ENCODE assay signal across 17 cellular contexts in the genomic region with DNA sequence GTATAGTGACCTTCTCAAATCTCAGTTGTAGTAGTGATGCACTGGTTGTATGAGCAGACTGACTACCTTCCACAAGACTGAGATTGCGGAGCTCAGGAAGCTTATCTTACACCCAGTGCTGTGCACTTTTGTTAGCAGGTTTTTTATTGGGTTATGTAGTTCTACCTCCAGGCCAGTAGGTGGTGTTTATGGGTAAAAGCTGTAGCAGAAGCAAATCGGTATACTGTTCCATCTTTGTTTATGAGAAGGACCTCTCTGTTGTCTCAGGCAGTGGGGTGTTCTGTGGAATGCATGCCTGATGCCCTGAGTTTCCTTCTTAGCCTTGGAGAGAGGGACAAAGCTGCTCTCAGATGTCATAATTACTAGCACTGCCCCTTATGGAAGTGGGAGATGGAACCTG.
DNase-seq lines count a peak whose midpoint lies in the region; ATAC-seq and TF ChIP-seq lines count a peak whose summit lies in the region.
"Had no signal": no experiment of that assay in that cellular context is flagged by ENCODE, and none has a peak within 500 bp of the region (broad histone marks: within the 10 kb centered on the region; RNA-seq: fewer than 3 reads in every experiment).

No MANE protein-coding gene starts in this region.

- H2AFZ ChIP-seq in GM23338 (no peak overlapping the region), OCI-LY1 (ENCODE audit: low read length) (no peak overlapping the region)

- no peak overlapping the region for H3K27ac Mint-ChIP-seq in GM23338
- no peak overlapping the region for H3K27ac Mint-ChIP-seq in Caco-2 (ENCODE audit: unreplicated experiment)
- H3K27ac Mint-ChIP-seq in naive thymus-derived CD8-positive, alpha-beta T cell: no peak overlapping the region
- H3K27ac Mint-ChIP-seq: activated CD4-positive, alpha-beta memory T cell treated with anti-CD3 and anti-CD28 coated beads for 36 hours; activated naive CD8-positive, alpha-beta T cell treated with anti-CD3 and anti-CD28 coated beads, Interleukin-2, amount 10 ng/mL, durations not matched to agents 7 days and 5 days had no signal

- intact Hi-C loops in Caco-2 (cut with micrococcal nuclease; ENCODE audit: unreplicated experiment): no loop called here

- H3K4me1 ChIP-seq in GM23338 (ENCODE audit: insufficient read depth): no peaks in the 10 kb centered on the region
- no peaks in the 10 kb centered on the region for H3K4me1 ChIP-seq in OCI-LY1 (ENCODE audit: insufficient read depth, low read length, severe bottlenecking)
- H3K4me1 ChIP-seq in Caco-2: no peaks in the 10 kb centered on the region
- H3K4me1 ChIP-seq: testis had no signal

- H3K79me2 ChIP-seq in GM23338 (replicated peaks; ENCODE audit: insufficient read depth) (no peaks in the 10 kb centered on the region), OCI-LY1 (ENCODE audit: insufficient read depth, low read length) (no peaks in the 10 kb centered on the region)

- CTCF ChIA-PET in Caco-2 (lab: Charles Lee): interaction anchor here (0.5 kb wide), 1 partner anchor 42 kb away, joined by 4 read pairs; no protein-coding TSS in a partner anchor

- H3K9me3 ChIP-seq in OCI-LY1 (ENCODE audit: low read length) (no peaks in the 10 kb centered on the region), Caco-2 (no peaks in the 10 kb centered on the region)
- H3K9me3 ChIP-seq: testis had no signal

- H4K20me1 ChIP-seq in GM23338 (replicated peaks; ENCODE audit: insufficient read depth): no peaks in the 10 kb centered on the region
- no peaks in the 10 kb centered on the region for H4K20me1 ChIP-seq in OCI-LY1 (ENCODE audit: insufficient read depth, low read length)

- H3K9ac ChIP-seq in OCI-LY1 (ENCODE audit: low read length): no peak overlapping the region

- no peaks in the 10 kb centered on the region for H3K27me3 Mint-ChIP-seq in GM23338 (ENCODE audit: insufficient read depth, low read depth, poor library complexity)
- peaks cover 2% of the 10 kb centered on the region for H3K27me3 Mint-ChIP-seq in Caco-2 (ENCODE audit: insufficient read depth, unreplicated experiment)
- no peaks in the 10 kb centered on the region for H3K27me3 Mint-ChIP-seq in naive thymus-derived CD8-positive, alpha-beta T cell
- H3K27me3 Mint-ChIP-seq: activated CD4-positive, alpha-beta memory T cell treated with anti-CD3 and anti-CD28 coated beads for 36 hours; activated naive CD8-positive, alpha-beta T cell treated with anti-CD3 and anti-CD28 coated beads, Interleukin-2, amount 10 ng/mL, durations not matched to agents 7 days and 5 days had no signal

- no peak for ATAC-seq in GM23338
- ATAC-seq in naive thymus-derived CD8-positive, alpha-beta T cell: no peak

- POLR2A ChIA-PET in Caco-2 (lab: Charles Lee): no interaction called here
- POLR2A ChIA-PET in naive thymus-derived CD8-positive, alpha-beta T cell (lab: Charles Lee): no interaction called here

- no TSS peak for BruUV-seq in Caco-2 (replicated peaks; lab: Mats Ljungman, UMichigan)

- H3K4me3 Mint-ChIP-seq in GM23338 (no peak overlapping the region), Caco-2 (ENCODE audit: unreplicated experiment) (no peak overlapping the region)
- no peak overlapping the region for H3K4me3 Mint-ChIP-seq in naive thymus-derived CD8-positive, alpha-beta T cell
- H3K4me3 Mint-ChIP-seq: activated CD4-positive, alpha-beta memory T cell treated with anti-CD3 and anti-CD28 coated beads for 36 hours; activated naive CD8-positive, alpha-beta T cell treated with anti-CD3 and anti-CD28 coated beads, Interleukin-2, amount 10 ng/mL, durations not matched to agents 7 days and 5 days had no signal

- H3K4me2 ChIP-seq in GM23338 (no peak overlapping the region), OCI-LY1 (ENCODE audit: low read length) (no peak overlapping the region)

- peak; percentile 45 for TF ChIP-seq CTCF in C4-2B (conservative IDR thresholded peaks at IDR 0.05)
- peak; percentile 39 to 47 for TF ChIP-seq CTCF in GM23338 (conservative IDR thresholded peaks at IDR 0.05; ENCODE audit: low read depth in 2 of 2)
- TF ChIP-seq CTCF in OCI-LY1 (IDR thresholded peaks at IDR 0.05; ENCODE audit: low read length): peak; percentile 40
- peak; percentile 14 for TF ChIP-seq CTCF in fibroblast of mammary gland (conservative IDR thresholded peaks at IDR 0.05; ENCODE audit: control insufficient read depth, insufficient read depth, low read depth, low read length)
- TF ChIP-seq CTCF in Caco-2 (IDR thresholded peaks at IDR 0.05; ENCODE audit: insufficient read depth in 1 of 2, low read depth in 1 of 2, low read length in 1 of 2, severe bottlenecking in 1 of 2, unreplicated experiment in 1 of 2): peak in 1 of 2 experiments; percentile 16

- no peak overlapping the region for H3K27ac ChIP-seq in C4-2B
- H3K27ac ChIP-seq in GM23338 (ENCODE audit: low read depth): no peak overlapping the region
- no peak overlapping the region for H3K27ac ChIP-seq in OCI-LY1 (ENCODE audit: low read depth, low read length, poor library complexity, severe bottlenecking)
- H3K27ac ChIP-seq: cardiac muscle cell, testis had no signal

- H3K27me3 ChIP-seq in GM23338 (ENCODE audit: insufficient read depth) (no peaks in the 10 kb centered on the region), OCI-LY1 (ENCODE audit: insufficient read depth, low read length) (no peaks in the 10 kb centered on the region), Caco-2 (replicated peaks; ENCODE audit: control insufficient read depth, insufficient read depth, low read length) (no peaks in the 10 kb centered on the region)
- H3K27me3 ChIP-seq: cardiac muscle cell, testis had no signal

- no peaks in the 10 kb centered on the region for H3K9me3 Mint-ChIP-seq in GM23338
- H3K9me3 Mint-ChIP-seq in Caco-2 (ENCODE audit: unreplicated experiment): no peaks in the 10 kb centered on the region
- peaks cover 8 to 31% (median 20%) of the 10 kb centered on the region in 9 donors for H3K9me3 Mint-ChIP-seq in naive thymus-derived CD8-positive, alpha-beta T cell

- no peaks in the 10 kb centered on the region for H3F3A ChIP-seq in GM23338 (replicated peaks; ENCODE audit: low read depth)
- H3F3A ChIP-seq in OCI-LY1 (ENCODE audit: insufficient read depth, low read length): no peaks in the 10 kb centered on the region

- H3K4me3 ChIP-seq in GM23338 (no peak overlapping the region), OCI-LY1 (ENCODE audit: low read depth, low read length, poor library complexity, severe bottlenecking) (no peak overlapping the region), fibroblast of mammary gland (ENCODE audit: control insufficient read depth, low read depth, low read length) (no peak overlapping the region), Caco-2 (ENCODE audit: low read depth, low read length) (no peak overlapping the region)
- H3K4me3 ChIP-seq: cardiac muscle cell had no signal

- H3K36me3 ChIP-seq in GM23338 (ENCODE audit: insufficient read depth) (no peaks in the 10 kb centered on the region), OCI-LY1 (ENCODE audit: insufficient read depth, low read length) (no peaks in the 10 kb centered on the region), Caco-2 (ENCODE audit: control insufficient read depth, insufficient read depth, low read length) (no peaks in the 10 kb centered on the region)
- H3K36me3 ChIP-seq: cardiac muscle cell had no signal

- H3K36me3 Mint-ChIP-seq in GM23338 (ENCODE audit: low read depth): no peaks in the 10 kb centered on the region
- H3K36me3 Mint-ChIP-seq in Caco-2 (ENCODE audit: insufficient read depth, unreplicated experiment): no peaks in the 10 kb centered on the region
- peaks cover 0 to 7% (median 3%) of the 10 kb centered on the region in 3 donors for H3K36me3 Mint-ChIP-seq in naive thymus-derived CD8-positive, alpha-beta T cell
- H3K36me3 Mint-ChIP-seq: activated CD4-positive, alpha-beta memory T cell treated with anti-CD3 and anti-CD28 coated beads for 36 hours; activated naive CD8-positive, alpha-beta T cell treated with anti-CD3 and anti-CD28 coated beads, Interleukin-2, amount 10 ng/mL, durations not matched to agents 7 days and 5 days had no signal

- H3K9me2 ChIP-seq in GM23338 (ENCODE audit: insufficient read depth) (no peaks in the 10 kb centered on the region; the same call in 1 of the 2 replicates), OCI-LY1 (ENCODE audit: low read depth, low read length) (no peaks in the 10 kb centered on the region)

- H3K4me1 Mint-ChIP-seq in GM23338: no peaks in the 10 kb centered on the region; the same call in 2 of the 3 replicates
- H3K4me1 Mint-ChIP-seq in Caco-2 (ENCODE audit: low read depth, unreplicated experiment): no peaks in the 10 kb centered on the region
- no peaks in the 10 kb centered on the region for H3K4me1 Mint-ChIP-seq in naive thymus-derived CD8-positive, alpha-beta T cell
- H3K4me1 Mint-ChIP-seq: activated naive CD8-positive, alpha-beta T cell treated with anti-CD3 and anti-CD28 coated beads, Interleukin-2, amount 10 ng/mL, durations not matched to agents 7 days and 5 days had no signal

- DNase-seq in GM23338 (ENCODE audit: low spot score) (peak; percentile 37), fibroblast of mammary gland (ENCODE audit: low read depth) (no peak), Caco-2 (no peak), NCI-H1436 (lab: John Stamatoyannopoulos, UW) (no peak), ureter (ENCODE audit: low spot score) (no peak)
- no peak for DNase-seq in naive thymus-derived CD8-positive, alpha-beta T cell
- DNase-seq: activated CD4-positive, alpha-beta memory T cell treated with anti-CD3 and anti-CD28 coated beads for 36 hours; activated naive CD8-positive, alpha-beta T cell treated with anti-CD3 and anti-CD28 coated beads, Interleukin-2, amount 10 ng/mL, durations not matched to agents 7 days and 5 days; hippocampal formation; NCI-H2029; NCI-H526 treated with DMSO at 0.1 percent for 48 hours; stimulated activated CD4-positive, alpha-beta T cell treated with anti-CD3 and anti-CD28 coated beads, Interleukin-4, amount 100 ng/mL, for 24 hours; stimulated activated CD8-positive, alpha-beta memory T cell treated with anti-CD3 and anti-CD28 coated beads, Interleukin-4, amount 100 ng/mL, for 48 hours; testis had no signal

TF ChIP-seq in GM23338, 12 proteins besides CTCF, POLR2A, EP300 and RAD21 (continues in another document):
- no peak for TF ChIP-seq EZH2 (IDR thresholded peaks at IDR 0.05; ENCODE audit: low read depth, unreplicated experiment)
- TF ChIP-seq JUNB (IDR thresholded peaks at IDR 0.05; ENCODE audit: unreplicated experiment): no peak
- no peak for TF ChIP-seq EZH2phosphoT487 (IDR thresholded peaks at IDR 0.05; ENCODE audit: unreplicated experiment)
